In genomic region chr1:1231400-1232223, GRCh38 we compare ENCODE assay signal across 1 cellular context.
TF ChIP-seq lines count a peak whose summit lies in the region.

Gene SDF4, minus strand, starts transcription at chr1:1232001. Its CDS starts 3,229 bp downstream, at chr1:1228772.

TF ChIP-seq in HepG2, 621 proteins besides CTCF, POLR2A, EP300 and RAD21 (continued from another document and continues in another):
- no peak for TF ChIP-seq ZNF276 (CRISPR knock-in tag; IDR thresholded peaks at IDR 0.05; ENCODE audit: low read depth)
- TF ChIP-seq ZNF513 (CRISPR knock-in tag; conservative IDR thresholded peaks at IDR 0.05): no peak
- TF ChIP-seq HOXA5 (CRISPR knock-in tag; IDR thresholded peaks at IDR 0.05): no peak
- TF ChIP-seq DNMT1 (CRISPR knock-in tag; IDR thresholded peaks at IDR 0.05): peak; percentile 35; the same call in 1 of the 2 replicates
- no peak for TF ChIP-seq ZNF460 (CRISPR knock-in tag; IDR thresholded peaks at IDR 0.05; ENCODE audit: borderline replicate concordance)
- no peak for TF ChIP-seq ZXDC (CRISPR knock-in tag; IDR thresholded peaks at IDR 0.05)
- peak; percentile 64; the same call in 1 of the 2 replicates for TF ChIP-seq ZBTB42 (CRISPR knock-in tag; IDR thresholded peaks at IDR 0.05)
- peak; percentile 36; the same call in 1 of the 2 replicates for TF ChIP-seq PHF21A (CRISPR knock-in tag; IDR thresholded peaks at IDR 0.05)
- no peak for TF ChIP-seq ZNF20 (CRISPR knock-in tag; IDR thresholded peaks at IDR 0.05)
- TF ChIP-seq ZNF232 (CRISPR knock-in tag; IDR thresholded peaks at IDR 0.05; ENCODE audit: borderline replicate concordance): 0 out of 2 replicates have a peak, but pooled peaks have one; percentile 29
- no peak for TF ChIP-seq NCOR1 (IDR thresholded peaks at IDR 0.05; ENCODE audit: borderline replicate concordance, low read length)
- no peak for TF ChIP-seq HMG20A (CRISPR knock-in tag; IDR thresholded peaks at IDR 0.05; ENCODE audit: borderline replicate concordance)
- no peak for TF ChIP-seq ZNF382 (CRISPR knock-in tag; IDR thresholded peaks at IDR 0.05; ENCODE audit: borderline replicate concordance)
- TF ChIP-seq HMGXB4 (CRISPR knock-in tag; IDR thresholded peaks at IDR 0.05; ENCODE audit: borderline replicate concordance in 1 of 2, low read depth in 1 of 2): peak; percentile 60 to 71; a peak in 2 of 4 replicates
- TF ChIP-seq ZSCAN29 (CRISPR knock-in tag; conservative IDR thresholded peaks at IDR 0.05): peak; percentile 94; the same call in 1 of the 2 replicates
- TF ChIP-seq TSC22D2 (CRISPR knock-in tag; IDR thresholded peaks at IDR 0.05; ENCODE audit: borderline replicate concordance): peak; percentile 40; the same call in 1 of the 2 replicates
- no peak for TF ChIP-seq ZBTB33 (CRISPR knock-in tag; IDR thresholded peaks at IDR 0.05)
- TF ChIP-seq ZNF225 (CRISPR knock-in tag; IDR thresholded peaks at IDR 0.05): peak; percentile 75; the same call in 1 of the 2 replicates
- TF ChIP-seq HNF1B (CRISPR knock-in tag; IDR thresholded peaks at IDR 0.05): 0 out of 2 replicates have a peak, but pooled peaks have one; percentile 13
- TF ChIP-seq ZNF543 (CRISPR knock-in tag; IDR thresholded peaks at IDR 0.05): peak; percentile 56; the same call in 1 of the 2 replicates
- TF ChIP-seq ELF3 (CRISPR knock-in tag; IDR thresholded peaks at IDR 0.05): peak; percentile 59
- TF ChIP-seq ZNF343 (CRISPR knock-in tag; IDR thresholded peaks at IDR 0.05): peak; percentile 86
- no peak for TF ChIP-seq ZFP36L2 (CRISPR knock-in tag; IDR thresholded peaks at IDR 0.05)
- TF ChIP-seq HNF1A (IDR thresholded peaks at IDR 0.05; ENCODE audit: low read depth): no peak
- TF ChIP-seq HNF1A (CRISPR knock-in tag; IDR thresholded peaks at IDR 0.05; ENCODE audit: borderline replicate concordance): peak; percentile 13; the same call in 1 of the 2 replicates
- TF ChIP-seq FOXO1 (CRISPR knock-in tag; IDR thresholded peaks at IDR 0.05): no peak; the same call in 1 of the 2 replicates
- TF ChIP-seq HDAC1 (CRISPR knock-in tag; IDR thresholded peaks at IDR 0.05): peak; percentile 90
- no peak for TF ChIP-seq ZSCAN9 (CRISPR knock-in tag; IDR thresholded peaks at IDR 0.05; ENCODE audit: borderline replicate concordance)
- no peak for TF ChIP-seq LRRFIP1 (CRISPR knock-in tag; conservative IDR thresholded peaks at IDR 0.05)
- TF ChIP-seq CCDC6 (CRISPR knock-in tag; IDR thresholded peaks at IDR 0.05): 0 out of 2 replicates have a peak, but pooled peaks have one; percentile 60
- TF ChIP-seq ZNF580 (CRISPR knock-in tag; IDR thresholded peaks at IDR 0.05; ENCODE audit: borderline replicate concordance, low read depth): peak; percentile 79; the same call in 1 of the 2 replicates
- TF ChIP-seq HIVEP1 (CRISPR knock-in tag; IDR thresholded peaks at IDR 0.05): no peak
